In the genomic region with DNA sequence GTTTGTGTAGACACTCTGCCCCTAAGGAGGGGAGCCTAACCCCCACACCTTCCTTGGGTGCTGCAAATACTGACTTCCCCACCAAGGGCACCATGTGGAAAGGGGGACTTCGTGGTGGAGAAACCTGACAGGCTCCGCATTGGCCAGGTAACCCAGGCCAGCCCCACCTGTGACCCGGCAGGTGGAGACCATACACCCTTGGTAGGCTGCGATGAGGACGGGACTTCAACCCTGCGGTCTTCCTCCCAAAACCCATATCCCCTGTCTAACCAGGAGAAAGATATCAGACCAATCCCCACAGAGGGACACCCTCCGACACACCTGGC, we compare ENCODE assay signal across 12 cellular contexts. TPM values are rescaled to one million over a fixed set of nuclear protein-coding genes. Genes with fewer than 3 reads are reported as not detected.
DNase-seq lines count a peak whose midpoint lies in the region; ATAC-seq and TF ChIP-seq lines count a peak whose summit lies in the region.
"Had no signal": no experiment of that assay in that cellular context is flagged by ENCODE, and none has a peak within 500 bp of the region (broad histone marks: within the 10 kb centered on the region; RNA-seq: fewer than 3 reads in every experiment).

No MANE protein-coding gene starts in this region.

- H2BK12ac ChIP-seq in neuronal stem cell (ENCODE audit: low read length), result no peak overlapping the region

- no peak overlapping the region for H3K14ac ChIP-seq in neuronal stem cell (ENCODE audit: low read length)

- H3K27ac Mint-ChIP-seq in MCF 10A (ENCODE audit: low read depth, unreplicated experiment), result peak overlapping the region; percentile 73
- H3K27ac Mint-ChIP-seq: activated T-helper 17 cell treated with anti-CD3 and anti-CD28 coated beads, Interleukin-2, amount 50 U/mL, for 72 hours had no signal

- H4K8ac ChIP-seq in neuronal stem cell (ENCODE audit: low read depth, low read length), result no peak overlapping the region

- intact Hi-C loops in MCF 10A (cut with micrococcal nuclease), result no loop called here
- intact Hi-C loops in mammary epithelial cell (cut with micrococcal nuclease), result no loop called here
- intact Hi-C loops in breast epithelium (cut with DNase I; ENCODE audit: low total_unique reads), result no loop called here
- intact Hi-C loops in upper lobe of right lung (cut with DNase I), result no loop called here

- POLR2A ChIA-PET in MCF 10A (lab: Yijun Ruan, JAX), result interaction anchor here (0.6 to 2.3 kb wide), 3 partner anchors 9 to 193 kb away, joined by 3 to 20 read pairs (median 3); no protein-coding TSS in a partner anchor

- peak overlapping the region; percentile 11 for H2BK15ac ChIP-seq in neuronal stem cell (ENCODE audit: low read length)

- DNase-seq in MCF 10A (ENCODE audit: unreplicated experiment) (no peak), mammary epithelial cell (no peak), breast epithelium (ENCODE audit: low spot score in 2 of 2) (no peak), neuronal stem cell (ENCODE audit: low spot score) (no peak), upper lobe of right lung (no peak), activated T-cell treated with anti-CD3 and anti-CD28 coated beads for 4 hours (no peak)
- DNase-seq: NCI-H524 treated with DMSO at 0.1 percent for 48 hours; stimulated activated CD4-positive, alpha-beta T cell treated with anti-CD3 and anti-CD28 coated beads, Interleukin-2, amount 100 ng/mL, for 48 hours had no signal

- H3K4me1 ChIP-seq in mammary epithelial cell (ENCODE audit: insufficient read depth, low read length), result peaks cover 20% of the 10 kb centered on the region
- peaks cover 0 to 4% of the 10 kb centered on the region in 2 donors for H3K4me1 ChIP-seq in breast epithelium
- peaks cover 6 to 15% of the 10 kb centered on the region in 2 donors for H3K4me1 ChIP-seq in neuronal stem cell (ENCODE audit: control insufficient read depth in 2 of 2, insufficient read depth in 1 of 2, low read depth in 1 of 2, low read length in 2 of 2)
- peaks cover 27% of the 10 kb centered on the region for H3K4me1 ChIP-seq in upper lobe of right lung

- no peak overlapping the region for H2AK5ac ChIP-seq in neuronal stem cell (ENCODE audit: low read depth, low read length)

- H3K18ac ChIP-seq in neuronal stem cell (ENCODE audit: low read length), result no peak overlapping the region

- ATAC-seq in upper lobe of right lung (no peak), GM18870 (IDR thresholded peaks at IDR 0.05; ENCODE audit: unreplicated experiment) (no peak), GM21717 (IDR thresholded peaks at IDR 0.05; ENCODE audit: unreplicated experiment) (no peak)
- ATAC-seq: activated T-helper 17 cell treated with anti-CD3 and anti-CD28 coated beads, Interleukin-2, amount 50 U/mL, for 72 hours had no signal

- no peak overlapping the region for H3K23ac ChIP-seq in neuronal stem cell (ENCODE audit: low read depth, low read length, poor library complexity)

- no peaks in the 10 kb centered on the region for H3K9me3 ChIP-seq in mammary epithelial cell (replicated peaks; ENCODE audit: insufficient read depth, low read length)
- H3K9me3 ChIP-seq in breast epithelium, result no peaks in the 10 kb centered on the region
- H3K9me3 ChIP-seq in neuronal stem cell (replicated peaks in 1 of 2; ENCODE audit: control insufficient read depth in 2 of 2, insufficient read depth in 1 of 2, low read depth in 1 of 2, low read length in 2 of 2), result peaks cover 4 to 12% of the 10 kb centered on the region in 2 donors
- no peaks in the 10 kb centered on the region for H3K9me3 ChIP-seq in upper lobe of right lung

- TF ChIP-seq POLR2A in breast epithelium (IDR thresholded peaks at IDR 0.05), result no peak

- dilution Hi-C loops in mammary epithelial cell (cut with HindIII; ENCODE audit: low sequenced_read_pairs), result no loop called here

- TF ChIP-seq CTCF in MCF 10A (IDR thresholded peaks at IDR 0.05; ENCODE audit: unreplicated experiment), result no peak
- TF ChIP-seq CTCF in mammary epithelial cell (conservative IDR thresholded peaks at IDR 0.05 in 1 of 2, IDR thresholded peaks at IDR 0.05 in 1 of 2; ENCODE audit: extremely low read depth in 1 of 2, insufficient read depth in 1 of 2, low read depth in 1 of 2, low read length in 2 of 2), result no peak
- TF ChIP-seq CTCF in breast epithelium (IDR thresholded peaks at IDR 0.05), result no peak
- no peak for TF ChIP-seq CTCF in upper lobe of right lung (IDR thresholded peaks at IDR 0.05)

- no peak overlapping the region for H3K27ac ChIP-seq in mammary epithelial cell (ENCODE audit: insufficient read depth, low read depth, low read length)
- H3K27ac ChIP-seq in breast epithelium, result peak overlapping the region; percentile 80 to 85
- no peak overlapping the region for H3K27ac ChIP-seq in neuronal stem cell (replicated peaks; ENCODE audit: low read length)
- H3K27ac ChIP-seq in upper lobe of right lung, result peak overlapping the region; percentile 85

- no peak overlapping the region for H2BK120ac ChIP-seq in neuronal stem cell (ENCODE audit: low read depth, low read length)

- H2BK5ac ChIP-seq in neuronal stem cell (ENCODE audit: low read length), result no peak overlapping the region

- H3K36me3 ChIP-seq in mammary epithelial cell (ENCODE audit: insufficient read depth, low read length) (no peaks in the 10 kb centered on the region), breast epithelium (no peaks in the 10 kb centered on the region), neuronal stem cell (replicated peaks in 1 of 2; ENCODE audit: control insufficient read depth in 2 of 2, insufficient read depth in 2 of 2, low read length in 2 of 2) (no peaks in the 10 kb centered on the region), upper lobe of right lung (no peaks in the 10 kb centered on the region)

- H2AFZ ChIP-seq in mammary epithelial cell (ENCODE audit: low read depth, low read length) (no peak overlapping the region), neuronal stem cell (ENCODE audit: low read length) (no peak overlapping the region)

- 91% methylated on average over 7 of the region's 7 CpGs for WGBS in mammary epithelial cell (ENCODE audit: low coverage, missing lambda C conversion rate)
- WGBS in neuronal stem cell (ENCODE audit: extremely low coverage in 2 of 2, insufficient read length in 2 of 2, insufficient replicate concordance in 1 of 2), 2 donors, result no CpG with 5 or more reads among the region's 7 CpGs

- in situ Hi-C loops in mammary epithelial cell (cut with MboI; ENCODE audit: low sequenced_read_pairs in 2 of 2), result no loop called here

- no peak overlapping the region for H3K4ac ChIP-seq in neuronal stem cell (ENCODE audit: low read length)

- H4K20me1 ChIP-seq in mammary epithelial cell (ENCODE audit: insufficient read depth, low read length), result no peaks in the 10 kb centered on the region

- H3K4me2 ChIP-seq in mammary epithelial cell (ENCODE audit: insufficient read depth, low read depth, low read length), result no peak overlapping the region
- no peak overlapping the region for H3K4me2 ChIP-seq in neuronal stem cell (ENCODE audit: insufficient read depth, low read length, poor library complexity, severe bottlenecking)

- H3K4me1 Mint-ChIP-seq in MCF 10A (ENCODE audit: insufficient read depth, unreplicated experiment), result peaks cover 21% of the 10 kb centered on the region

- H4K91ac ChIP-seq in neuronal stem cell (ENCODE audit: low read depth, low read length, poor library complexity), result no peak overlapping the region

- H3K36me3 Mint-ChIP-seq in MCF 10A (ENCODE audit: insufficient read depth, unreplicated experiment), result no peaks in the 10 kb centered on the region

- H3K79me1 ChIP-seq in neuronal stem cell (ENCODE audit: low read depth, low read length), result no peaks in the 10 kb centered on the region

- H3K27me3 ChIP-seq in mammary epithelial cell (ENCODE audit: insufficient read depth, low read length), result no peaks in the 10 kb centered on the region
- no peaks in the 10 kb centered on the region for H3K27me3 ChIP-seq in breast epithelium
- H3K27me3 ChIP-seq in neuronal stem cell (ENCODE audit: control insufficient read depth in 3 of 3, insufficient read depth in 3 of 3, low read depth in 1 of 3, low read length in 3 of 3), result no peaks in the 10 kb centered on the region
- H3K27me3 ChIP-seq in upper lobe of right lung, result no peaks in the 10 kb centered on the region

- H3K9ac ChIP-seq in mammary epithelial cell (ENCODE audit: insufficient read depth, low read length) (no peak overlapping the region), neuronal stem cell (ENCODE audit: low read depth, low read length, poor library complexity) (no peak overlapping the region)

- H3K27me3 Mint-ChIP-seq in MCF 10A (ENCODE audit: insufficient read depth, unreplicated experiment), result no peaks in the 10 kb centered on the region
- H3K27me3 Mint-ChIP-seq: activated T-helper 17 cell treated with anti-CD3 and anti-CD28 coated beads, Interleukin-2, amount 50 U/mL, for 72 hours had no signal

- CTCF ChIA-PET in MCF 10A (lab: Yijun Ruan, JAX) (interaction anchor here (0.6 kb wide), 1 partner anchor 45 kb away, joined by 3 read pairs; the partner anchor contains the start of gene SECTM1), mammary epithelial cell (lab: Charles Lee; ENCODE audit: low non-redundant PET) (no interaction called here)

- H3K9me3 Mint-ChIP-seq in MCF 10A (ENCODE audit: unreplicated experiment), result no peaks in the 10 kb centered on the region
- H3K9me3 Mint-ChIP-seq: activated T-helper 17 cell treated with anti-CD3 and anti-CD28 coated beads, Interleukin-2, amount 50 U/mL, for 72 hours had no signal

- H3K79me2 ChIP-seq in mammary epithelial cell (ENCODE audit: insufficient read depth, low read length), result peaks cover 7% of the 10 kb centered on the region

- H3K4me3 Mint-ChIP-seq in MCF 10A (ENCODE audit: unreplicated experiment), result no peak overlapping the region
- H3K4me3 Mint-ChIP-seq: activated T-helper 17 cell treated with anti-CD3 and anti-CD28 coated beads, Interleukin-2, amount 50 U/mL, for 72 hours had no signal

- no TSS peak for BruUV-seq in MCF 10A (replicated peaks; lab: Mats Ljungman, UMichigan)
- BruUV-seq in mammary epithelial cell (replicated peaks; lab: Mats Ljungman, UMichigan), result no TSS peak

- H3K4me3 ChIP-seq in mammary epithelial cell (replicated peaks in 1 of 3; ENCODE audit: insufficient read depth in 1 of 3, low read depth in 2 of 3, low read length in 3 of 3) (no peak overlapping the region), breast epithelium (no peak overlapping the region), neuronal stem cell (ENCODE audit: low read length in 2 of 2) (no peak overlapping the region), upper lobe of right lung (no peak overlapping the region)

RNA-seq across cellular contexts. Expression of gene CSNK1D, which starts 15.1 kb away (rescaled TPM):
- total RNA-seq in MCF 10A (2022) (191 and 193 TPM in 2 replicates), mammary epithelial cell (100 to 1,000 TPM in 1 of 2 donors, 10 to 100 TPM in 1; 68.7 to 163 TPM), breast epithelium (10 to 100 TPM; 50.7 to 85.9 (median 75.2) TPM), upper lobe of right lung (150 TPM)
- polyA plus RNA-seq in mammary epithelial cell, result 146 TPM
- polyA minus RNA-seq in mammary epithelial cell, result 216 TPM
- polyA plus RNA-seq in neuronal stem cell (2013, experiment 1 of 2), result 70.3 TPM
- polyA plus RNA-seq in neuronal stem cell (2013, experiment 2 of 2), result 72.1 TPM

RNA-seq across cellular contexts. Expression of gene CD7, which starts 28.8 kb away (rescaled TPM):
- total RNA-seq in MCF 10A (2022), result 0.63 and 0.71 TPM in 2 replicates
- not detected for total RNA-seq in mammary epithelial cell
- polyA plus RNA-seq in mammary epithelial cell, result not detected
- polyA minus RNA-seq in mammary epithelial cell, result not detected
- total RNA-seq in breast epithelium, result 1 to 10 TPM in 2 of 3 donors, not detected in 1; 1.3 to 1.8 TPM
- polyA plus RNA-seq in neuronal stem cell (2013, experiment 1 of 2), result 1.5 TPM
- polyA plus RNA-seq in neuronal stem cell (2013, experiment 2 of 2), result 1.5 TPM
- total RNA-seq in upper lobe of right lung, result 7.2 TPM
- total RNA-seq: dermis blood vessel endothelial cell had no signal

RNA-seq across cellular contexts. Expression of gene SECTM1, which starts 45.0 kb away (rescaled TPM):
- 7.5 and 13.4 TPM in 2 replicates for total RNA-seq in MCF 10A (2022)
- 1 to 10 TPM; 2.7 to 3.5 TPM for total RNA-seq in mammary epithelial cell
- polyA plus RNA-seq in mammary epithelial cell, result 3.0 TPM
- polyA minus RNA-seq in mammary epithelial cell, result 2.4 TPM
- 10 to 100 TPM; 11.5 to 23.9 (median 16.2) TPM for total RNA-seq in breast epithelium
- 0.39 TPM for polyA plus RNA-seq in neuronal stem cell (2013, experiment 1 of 2)
- 0.65 TPM for polyA plus RNA-seq in neuronal stem cell (2013, experiment 2 of 2)
- 26.4 TPM for total RNA-seq in upper lobe of right lung

RNA-seq across cellular contexts. Expression of gene SLC16A3, which starts 59.7 kb away (rescaled TPM):
- total RNA-seq in MCF 10A (2022) (268 and 350 TPM in 2 replicates), mammary epithelial cell (100 to 1,000 TPM; 180 to 212 TPM), breast epithelium (10 to 100 TPM; 10.2 to 22.6 (median 17.3) TPM), upper lobe of right lung (77.5 TPM)
- 118 TPM for polyA plus RNA-seq in mammary epithelial cell
- polyA minus RNA-seq in mammary epithelial cell, result 42.3 TPM
- 3.5 TPM for polyA plus RNA-seq in neuronal stem cell (2013, experiment 1 of 2)
- 3.2 TPM for polyA plus RNA-seq in neuronal stem cell (2013, experiment 2 of 2)

Comparison
In these comparisons a context has a peak if more than half of its experiments do, and no peak if none do; other contexts are left out.
1. H3K27ac ChIP-seq: peak in breast epithelium (2 of 2) and upper lobe of right lung (single experiment); none in mammary epithelial cell (single experiment) and neuronal stem cell (single experiment).